8 cellular contexts compared by ENCODE assay signal in genomic region chr18:48781041-48781989, GRCh38.
DNase-seq lines count a peak whose midpoint lies in the region; ATAC-seq and TF ChIP-seq lines count a peak whose summit lies in the region.

No MANE protein-coding gene starts in this region.

- no peaks in the 10 kb centered on the region for H4K20me1 ChIP-seq in H9 (ENCODE audit: control insufficient read depth, insufficient read depth, insufficient read length)

- no peaks in the 10 kb centered on the region for H3K27me3 ChIP-seq in H9 (ENCODE audit: insufficient read depth, low read length)

- H3K9ac ChIP-seq in H9 (ENCODE audit: extremely low read depth, insufficient read length, low read length): no peak overlapping the region

- no peak overlapping the region for H3K27ac ChIP-seq in H9 (ENCODE audit: insufficient read length, low read depth, low read length)

- H3K23me2 ChIP-seq in H9 (ENCODE audit: insufficient read length, low read depth, low read length, poor library complexity, severe bottlenecking): no peaks in the 10 kb centered on the region

- H3K27me3 Mint-ChIP-seq in H9 (ENCODE audit: low read depth): no peaks in the 10 kb centered on the region

- in situ Hi-C loops in astrocyte of the spinal cord (cut with HindIII; ENCODE audit: low sequenced_read_pairs): no loop called here

- H3K79me1 ChIP-seq in H9 (ENCODE audit: insufficient read depth, low read depth, low read length, poor library complexity, severe bottlenecking): no peaks in the 10 kb centered on the region

- no CpG with 5 or more reads among the region's 29 CpGs for WGBS in H9 (ENCODE audit: extremely low coverage, insufficient read length, low lambda C conversion rate)

- H3K9me3 ChIP-seq in H9 (ENCODE audit: control insufficient read depth, low read depth, low read length): no peaks in the 10 kb centered on the region

- H2BK12ac ChIP-seq in H9 (ENCODE audit: insufficient read length, low read depth, low read length): no peak overlapping the region

- H3K4me3 ChIP-seq in astrocyte of the spinal cord (ENCODE audit: low read depth, low read length): no peak overlapping the region
- no peak overlapping the region for H3K4me3 ChIP-seq in skeletal muscle cell (ENCODE audit: low read depth, low read length)

- H3K9me3 Mint-ChIP-seq in H9: no peaks in the 10 kb centered on the region

- no peaks in the 10 kb centered on the region; a peak in 2 of 7 replicates for H3K36me3 Mint-ChIP-seq in H9 (ENCODE audit: insufficient read depth in 1 of 3, low read depth in 3 of 3)

- no peak overlapping the region for H4K5ac ChIP-seq in H9 (ENCODE audit: insufficient read length, low read depth, low read length)

- H3K14ac ChIP-seq in H9 (ENCODE audit: insufficient read depth, low read length): peak overlapping the region; percentile 14; the same call in 1 of the 2 replicates

- H2AFZ ChIP-seq in H9 (ENCODE audit: low read length): no peak overlapping the region

- DNase-seq in H9: no peak
- DNase-seq in astrocyte of the spinal cord (ENCODE audit: low read depth, low spot score): peak; percentile 50
- peak; percentile 62 for DNase-seq in inferior parietal cortex (ENCODE audit: extremely low spot score)
- DNase-seq in skeletal muscle cell (ENCODE audit: low read depth): peak; percentile 24
- DNase-seq in COR-L47 (lab: John Stamatoyannopoulos, UW): no peak

- H3K18ac ChIP-seq in H9 (ENCODE audit: insufficient read length, low read depth, low read length): no peak overlapping the region

- no peak for ATAC-seq in GM18907 (IDR thresholded peaks at IDR 0.05; ENCODE audit: unreplicated experiment)
- no peak for ATAC-seq in HG02970 (IDR thresholded peaks at IDR 0.05; ENCODE audit: low FRiP score, unreplicated experiment)
- ATAC-seq in GM21447 (IDR thresholded peaks at IDR 0.05; ENCODE audit: unreplicated experiment): no peak

- no peak overlapping the region for H3K56ac ChIP-seq in H9 (ENCODE audit: insufficient read length, low read depth, low read length)

- no peak overlapping the region; a peak in 1 of 5 replicates for H3K4me3 Mint-ChIP-seq in H9

- H3K79me2 ChIP-seq in H9 (ENCODE audit: insufficient read depth, low read length): no peaks in the 10 kb centered on the region

- peak overlapping the region; percentile 59 to 88 (median 68); a peak in 6 of 7 replicates for H3K27ac Mint-ChIP-seq in H9

- no peak overlapping the region for H2BK20ac ChIP-seq in H9 (ENCODE audit: low read depth, low read length, poor library complexity, severe bottlenecking)

- no peak overlapping the region for H3T11ph ChIP-seq in H9 (ENCODE audit: low read length)

- no peak overlapping the region for H3K4me2 ChIP-seq in H9 (ENCODE audit: insufficient read depth, insufficient read length, low read length)

- H3K4me1 Mint-ChIP-seq in H9: peaks cover 21 to 39% of the 10 kb centered on the region in 2 experiments

- H4K8ac ChIP-seq in H9 (replicated peaks; ENCODE audit: insufficient read length, low read depth, low read length): no peak overlapping the region

- H3K4ac ChIP-seq in H9 (ENCODE audit: low read depth, low read length): no peak overlapping the region

- no peak overlapping the region for H2BK120ac ChIP-seq in H9 (ENCODE audit: low read depth, low read length, poor library complexity, severe bottlenecking)

- H3K23ac ChIP-seq in H9 (ENCODE audit: insufficient read length, low read depth, low read length): no peak overlapping the region

- H2BK5ac ChIP-seq in H9 (ENCODE audit: insufficient read length, low read length): no peak overlapping the region

- no peak overlapping the region for H2BK15ac ChIP-seq in H9 (ENCODE audit: low read depth, low read length)

- H3K4me1 ChIP-seq in H9 (ENCODE audit: insufficient read depth, low read length): no peaks in the 10 kb centered on the region

- TF ChIP-seq CTCF in H9 (conservative IDR thresholded peaks at IDR 0.05) (no peak), astrocyte of the spinal cord (IDR thresholded peaks at IDR 0.05; ENCODE audit: low read depth, low read length) (no peak)

- H4K91ac ChIP-seq in H9 (ENCODE audit: insufficient read length, low read depth, low read length): no peak overlapping the region

- no peak overlapping the region for H2AK5ac ChIP-seq in H9 (ENCODE audit: insufficient read length, low read length)

Comparison
In these comparisons a context has a peak if more than half of its experiments do, and no peak if none do; other contexts are left out.
1. DNase-seq: peak in astrocyte of the spinal cord (single experiment), inferior parietal cortex (single experiment) and skeletal muscle cell (single experiment); none in H9 (single experiment) and COR-L47 (single experiment).